In the genomic region with DNA sequence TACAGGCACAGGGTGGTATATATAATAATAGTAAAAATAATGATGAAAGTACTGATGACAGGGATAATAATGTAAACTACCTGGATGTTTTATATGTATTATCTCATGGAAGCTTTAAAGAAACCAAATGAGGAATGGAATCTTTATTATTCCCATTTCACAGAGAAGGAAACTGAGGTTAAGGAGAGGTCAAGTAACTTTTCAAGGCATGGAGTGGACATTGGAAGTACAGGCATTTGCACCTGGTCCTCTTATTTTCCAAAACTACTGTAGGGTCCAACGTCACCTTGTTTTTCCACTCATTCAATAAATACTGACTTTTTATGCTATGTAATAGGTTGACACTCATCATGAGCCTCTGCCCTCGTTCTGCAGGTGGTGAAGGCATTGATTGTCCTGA, we compare ENCODE assay signal across 10 cellular contexts.
"Had no signal": no experiment of that assay in that cellular context is flagged by ENCODE, and none has a peak within 500 bp of the region (broad histone marks: within the 10 kb centered on the region; RNA-seq: fewer than 3 reads in every experiment).

No MANE protein-coding gene starts in this region.

- H3K27ac ChIP-seq: GM23248, KMS-11 had no signal

- DNase-seq: GM23248, GOT3, H7, HFFc6, IMR-90, Karpas-422, KBM-7 had no signal

- H3K4me1 ChIP-seq: HAP-1 had no signal

- ATAC-seq: HCT116 had no signal

- H3K36me3 ChIP-seq: HAP-1 had no signal

- H3K9me3 ChIP-seq: HAP-1 had no signal

- H3K4me3 ChIP-seq: GM23248, HAP-1 had no signal
